ENCODE assay signal across 19 cellular contexts in genomic region chrX:41092776-41093175, GRCh38. TPM values are rescaled to one million over a fixed set of nuclear protein-coding genes. Genes with fewer than 3 reads are reported as not detected.
DNase-seq lines count a peak whose midpoint lies in the region; ATAC-seq, FAIRE-seq and TF ChIP-seq lines count a peak whose summit lies in the region.
"Had no signal": no experiment of that assay in that cellular context is flagged by ENCODE, and none has a peak within 500 bp of the region (broad histone marks: within the 10 kb centered on the region; RNA-seq: fewer than 3 reads in every experiment).

No MANE protein-coding gene starts in this region.

- H3K9me3 ChIP-seq in HepG2 (ENCODE audit: low read length): no peaks in the 10 kb centered on the region
- H3K9me3 ChIP-seq in right lobe of liver: no peaks in the 10 kb centered on the region
- no peaks in the 10 kb centered on the region for H3K9me3 ChIP-seq in IMR-90 (ENCODE audit: control insufficient read depth, insufficient read depth, low read length)
- no peaks in the 10 kb centered on the region for H3K9me3 ChIP-seq in iPS-15b (ENCODE audit: control insufficient read depth, insufficient read depth, low read length)
- no peaks in the 10 kb centered on the region for H3K9me3 ChIP-seq in adrenal gland (replicated peaks in 1 of 3)

- H3K36me3 ChIP-seq in HepG2 (replicated peaks in 1 of 2; ENCODE audit: control insufficient read depth in 1 of 2, insufficient read depth in 2 of 2, low read length in 2 of 2) (no peaks in the 10 kb centered on the region; a peak in 1 of 5 replicates), right lobe of liver (no peaks in the 10 kb centered on the region), IMR-90 (ENCODE audit: control insufficient read depth, insufficient read depth, low read length) (0 out of 2 replicates have a peak, but pooled peaks cover 1% of the 10 kb centered on the region), iPS-15b (ENCODE audit: control insufficient read depth, insufficient read depth, low read length) (peaks cover 5% of the 10 kb centered on the region), adrenal gland (replicated peaks in 1 of 2) (no peaks in the 10 kb centered on the region)

- POLR2A ChIA-PET in HepG2 (lab: Yijun Ruan, JAX): no interaction called here
- POLR2A ChIA-PET in IMR-90 (lab: Charles Lee; ENCODE audit: unreplicated experiment): no interaction called here

- peaks cover 67% of the 10 kb centered on the region for H3K4me1 ChIP-seq in HepG2 (ENCODE audit: insufficient read depth, low read length)
- peaks cover 0 to 62% (median 5%) of the 10 kb centered on the region in 4 donors for H3K4me1 ChIP-seq in right lobe of liver
- peaks cover 3% of the 10 kb centered on the region for H3K4me1 ChIP-seq in IMR-90 (ENCODE audit: control insufficient read depth, insufficient read depth, low read length)
- H3K4me1 ChIP-seq in iPS-15b (ENCODE audit: control insufficient read depth, insufficient read depth, low read length): peaks cover 25% of the 10 kb centered on the region
- H3K4me1 ChIP-seq in adrenal gland (replicated peaks in 1 of 2): peaks cover 11 to 66% of the 10 kb centered on the region in 2 donors

- no peak overlapping the region for H2BK15ac ChIP-seq in IMR-90 (ENCODE audit: low read depth, low read length)

- CTCF ChIA-PET in HepG2 (lab: Yijun Ruan, JAX; ENCODE audit: low intra/inter-chr PET ratio, low total read pairs): no interaction called here
- CTCF ChIA-PET in IMR-90 (lab: Yijun Ruan, JAX): interaction anchor here (0.6 kb wide), 1 partner anchor 913 kb away, joined by 3 read pairs; no protein-coding TSS in a partner anchor

- TF ChIP-seq RAD21 in HepG2 (CRISPR knock-in tag; IDR thresholded peaks at IDR 0.05) (no peak), IMR-90 (IDR thresholded peaks at IDR 0.05; ENCODE audit: low read length) (no peak)

- H2AK5ac ChIP-seq in IMR-90 (ENCODE audit: low read depth, low read length): no peak overlapping the region

- H3K27ac ChIP-seq in HepG2 (ENCODE audit: extremely low read length, insufficient read depth, low read length) (no peak overlapping the region), right lobe of liver (no peak overlapping the region), IMR-90 (ENCODE audit: insufficient read depth, low read length) (no peak overlapping the region), adrenal gland (no peak overlapping the region)
- H3K27ac ChIP-seq: PC-9, RWPE1, SK-N-MC had no signal

- H2BK5ac ChIP-seq in IMR-90 (ENCODE audit: low read depth, low read length, poor library complexity, severe bottlenecking): no peak overlapping the region

- in situ Hi-C loops in HepG2 (cut with HindIII; ENCODE audit: extremely low pct_ligation_motif_present, low pct_unique_long_range_greater_than_20kb): no loop called here
- in situ Hi-C loops in IMR-90 (cut with MboI; ENCODE audit: low sequenced_read_pairs): no loop called here

- BruUV-seq in HepG2 (replicated peaks; lab: Mats Ljungman, UMichigan): no TSS peak
- BruUV-seq in IMR-90 (replicated peaks; lab: Mats Ljungman, UMichigan): no TSS peak

- no peak overlapping the region for H4K8ac ChIP-seq in IMR-90 (ENCODE audit: low read depth in 2 of 2, low read length in 2 of 2)

- H4K91ac ChIP-seq in IMR-90 (ENCODE audit: insufficient read depth, low read depth, low read length): no peak overlapping the region

- TF ChIP-seq CTCF in HepG2 (CRISPR knock-in tag; IDR thresholded peaks at IDR 0.05) (no peak), right lobe of liver (IDR thresholded peaks at IDR 0.05) (no peak), IMR-90 (conservative IDR thresholded peaks at IDR 0.05; ENCODE audit: low read depth, low read length) (no peak), adrenal gland (IDR thresholded peaks at IDR 0.05) (no peak)

- no peak overlapping the region for H3K14ac ChIP-seq in IMR-90 (replicated peaks; ENCODE audit: low read depth, low read length)

- H3K4me3 ChIP-seq in HepG2 (replicated peaks in 1 of 3; ENCODE audit: insufficient read depth in 1 of 3, low read depth in 2 of 3, low read length in 3 of 3) (no peak overlapping the region), right lobe of liver (no peak overlapping the region), IMR-90 (ENCODE audit: insufficient read depth, low read depth, low read length) (no peak overlapping the region), iPS-15b (ENCODE audit: low read depth, low read length) (peak overlapping the region; percentile 90), adrenal gland (no peak overlapping the region)
- H3K4me3 ChIP-seq: PC-9, SK-N-MC had no signal

- H3K18ac ChIP-seq in IMR-90 (ENCODE audit: low read depth, low read length): no peak overlapping the region

- TF ChIP-seq EP300 in HepG2 (IDR thresholded peaks at IDR 0.05; ENCODE audit: low read depth in 2 of 2, low read length in 2 of 2): no peak
- no peak for TF ChIP-seq EP300 in HepG2 (CRISPR knock-in tag; IDR thresholded peaks at IDR 0.05; ENCODE audit: borderline replicate concordance)

- H3K4me2 ChIP-seq in HepG2 (ENCODE audit: low read depth, low read length) (no peak overlapping the region), IMR-90 (ENCODE audit: low read depth, low read length) (no peak overlapping the region)
- H3K4me2 ChIP-seq: PC-9 had no signal

- no peak overlapping the region for H2BK20ac ChIP-seq in IMR-90 (ENCODE audit: low read depth, low read length)

- 61% methylated on average over 5 of the region's 6 CpGs for WGBS in HepG2 (ENCODE audit: low lambda C conversion rate)
- WGBS in right lobe of liver (ENCODE audit: insufficient coverage, low coverage, low lambda C conversion rate, missing lambda C conversion rate): 56% methylated on average over 5 of the region's 6 CpGs
- WGBS in IMR-90 (ENCODE audit: extremely low coverage in 2 of 2, insufficient read length in 1 of 2), 2 experiments: no CpG with 5 or more reads among the region's 6 CpGs
- WGBS in adrenal gland, 4 donors: 50 to 87% (median 77%) methylated on average over 1 to 6 of the region's 6 CpGs

- no peak overlapping the region for H4K5ac ChIP-seq in IMR-90 (ENCODE audit: low read depth, low read length)

- dilution Hi-C loops in IMR-90 (cut with HindIII; ENCODE audit: low sequenced_read_pairs, unreplicated experiment): no loop called here

- intact Hi-C loops in HepG2 (cut with micrococcal nuclease; ENCODE audit: unreplicated experiment): no loop called here
- intact Hi-C loops in right lobe of liver (cut with DNase I): no loop called here
- intact Hi-C loops in IMR-90 (cut with micrococcal nuclease): no loop called here
- intact Hi-C loops in adrenal gland (cut with DNase I): no loop called here

- TF ChIP-seq POLR2A in HepG2 (IDR thresholded peaks at IDR 0.05; ENCODE audit: insufficient read depth in 1 of 2, low read depth in 2 of 2, low read length in 2 of 2) (no peak), right lobe of liver (IDR thresholded peaks at IDR 0.05) (no peak), IMR-90 (IDR thresholded peaks at IDR 0.05; ENCODE audit: low read depth, low read length) (no peak), adrenal gland (IDR thresholded peaks at IDR 0.05) (no peak)

- H3K56ac ChIP-seq in IMR-90 (ENCODE audit: extremely low read depth, insufficient read depth, low read length): no peak overlapping the region

- ATAC-seq in HepG2 (no peak), right lobe of liver (no peak), IMR-90 (ENCODE audit: low read depth) (no peak), GM19463 (IDR thresholded peaks at IDR 0.05; ENCODE audit: unreplicated experiment) (no peak)

- H2AFZ ChIP-seq in HepG2 (ENCODE audit: low read length): no peak overlapping the region
- H2AFZ ChIP-seq in IMR-90 (replicated peaks; ENCODE audit: low read length, poor library complexity): no peak overlapping the region
- H2AFZ ChIP-seq: PC-9 had no signal

- no peak overlapping the region for H3K23ac ChIP-seq in IMR-90 (ENCODE audit: low read depth, low read length)

- peaks cover 23% of the 10 kb centered on the region for H3K9me1 ChIP-seq in IMR-90 (ENCODE audit: insufficient read depth, low read length)

- no peak for FAIRE-seq in HepG2 (lab: Jason Lieb, UNC)

- H3K79me1 ChIP-seq in IMR-90 (ENCODE audit: low read depth in 1 of 2, low read length in 2 of 2): peaks cover 0 to 33% of the 10 kb centered on the region in 2 experiments; a peak in 3 of 4 replicates

- DNase-seq in HepG2 (ENCODE audit: low spot score): no peak
- DNase-seq in right lobe of liver: no peak
- DNase-seq in IMR-90: no peak
- no peak for DNase-seq in adrenal gland
- no peak for DNase-seq in anterior cingulate cortex (lab: John Stamatoyannopoulos, UW)
- DNase-seq: AML-193, C1 segment of cervical spinal cord, DMS79, H7, Karpas-422, NCI-H187, NCI-H510A, PC-9, SHP77 treated with DMSO at 0.1 percent for 48 hours, SW 1271 had no signal

- H2BK120ac ChIP-seq in IMR-90 (ENCODE audit: low read depth, low read length): no peak overlapping the region

- H4K20me1 ChIP-seq in HepG2 (ENCODE audit: insufficient read depth, low read length) (peaks cover 93% of the 10 kb centered on the region), IMR-90 (ENCODE audit: insufficient read depth, low read length) (peaks cover 97% of the 10 kb centered on the region)

- no peaks in the 10 kb centered on the region for H3K27me3 ChIP-seq in HepG2 (ENCODE audit: control insufficient read depth in 1 of 2, insufficient read depth in 2 of 2, low read length in 2 of 2)
- no peaks in the 10 kb centered on the region for H3K27me3 ChIP-seq in right lobe of liver
- H3K27me3 ChIP-seq in IMR-90 (ENCODE audit: control insufficient read depth, insufficient read depth, low read length): peaks cover 6% of the 10 kb centered on the region
- no peaks in the 10 kb centered on the region for H3K27me3 ChIP-seq in iPS-15b (ENCODE audit: control insufficient read depth, insufficient read depth, low read length)
- no peaks in the 10 kb centered on the region for H3K27me3 ChIP-seq in adrenal gland

- H3K4ac ChIP-seq in IMR-90 (ENCODE audit: low read depth, low read length): no peak overlapping the region

- no peak overlapping the region for H2AK9ac ChIP-seq in IMR-90 (replicated peaks; ENCODE audit: low read depth, low read length, poor library complexity)

- peaks cover 97% of the 10 kb centered on the region for H3K79me2 ChIP-seq in HepG2 (ENCODE audit: insufficient read depth, low read length)

- no peak overlapping the region for H3K9ac ChIP-seq in HepG2 (ENCODE audit: insufficient read depth, low read depth, low read length)
- H3K9ac ChIP-seq in IMR-90 (ENCODE audit: low read depth, low read length): no peak overlapping the region
- peak overlapping the region; percentile 48 for H3K9ac ChIP-seq in iPS-15b (ENCODE audit: low read depth, low read length)

RNA-seq across cellular contexts. Expression of gene USP9X, which starts 7.5 kb away (rescaled TPM):
- total RNA-seq in HepG2 (2016; rRNA removed; fragmentation: Illumina TruSeq; extraction: Trizol) (40.5 and 81.0 TPM in 2 replicates), right lobe of liver (10 to 100 TPM; 53.5 to 76.2 (median 63.1) TPM), IMR-90 (2012; rRNA removed) (104 and 115 TPM in 2 replicates), adrenal gland (100 to 1,000 TPM in 2 of 8 donors, 10 to 100 TPM in 6; 79.7 to 143 (median 90.3) TPM)
- 3.8 and 4.7 TPM in 2 replicates for total RNA-seq in HepG2 (2016; cell fraction: cytosol; rRNA removed; fragmentation: Illumina TruSeq; extraction: Trizol; ENCODE audit: low read depth)
- 39.4 and 75.2 TPM in 2 replicates for total RNA-seq in HepG2 (2016; cell fraction: insoluble cytoplasmic fraction; rRNA removed; fragmentation: Illumina TruSeq; extraction: Trizol)
- total RNA-seq in HepG2 (2016; cell fraction: membrane; rRNA removed; fragmentation: Illumina TruSeq; extraction: Trizol): 12.7 TPM in 2 replicates
- 41.9 and 52.3 TPM in 2 replicates for total RNA-seq in HepG2 (2016; cell fraction: nucleus; rRNA removed; fragmentation: Illumina TruSeq; extraction: Trizol)
- polyA plus RNA-seq in HepG2 (2011; rRNA removed) (20.7 and 22.2 TPM in 2 replicates), IMR-90 (2012; rRNA removed) (14.9 and 17.5 TPM in 2 replicates), adrenal gland (10 to 100 TPM; 12.6 to 47.0 (median 12.6) TPM)
- polyA plus RNA-seq in HepG2 (2011; cell fraction: cytosol; rRNA removed): 9.5 and 16.8 TPM in 2 replicates
- 14.6 and 21.3 TPM in 2 replicates for polyA plus RNA-seq in HepG2 (2011; cell fraction: nucleus; rRNA removed)
- polyA plus RNA-seq in HepG2 (2012): 24.5 and 29.6 TPM in 2 replicates
- polyA plus RNA-seq in HepG2 (2016; cell fraction: cytosol; fragmentation: Illumina TruSeq; extraction: Trizol; ENCODE audit: low read depth): 0.76 and 1.8 TPM in 2 replicates
- 29.7 and 29.8 TPM in 2 replicates for polyA plus RNA-seq in HepG2 (2016; cell fraction: insoluble cytoplasmic fraction; fragmentation: Illumina TruSeq; extraction: Trizol; ENCODE audit: low read depth)
- polyA plus RNA-seq in HepG2 (2016; cell fraction: membrane; fragmentation: Illumina TruSeq; extraction: Trizol; ENCODE audit: low read depth): 2.9 and 3.9 TPM in 2 replicates
- polyA plus RNA-seq in HepG2 (2016; cell fraction: nucleus; fragmentation: Illumina TruSeq; extraction: Trizol; ENCODE audit: insufficient read depth, low read depth): 26.5 and 29.5 TPM in 2 replicates
- 180 and 267 TPM in 2 replicates for polyA minus RNA-seq in HepG2 (2011; rRNA and poly(A)+ RNA removed; ENCODE audit: low replicate concordance)
- 62.3 and 83.0 TPM in 2 replicates for polyA minus RNA-seq in HepG2 (2011; cell fraction: cytosol; rRNA and poly(A)+ RNA removed)
- 121 and 148 TPM in 2 replicates for polyA minus RNA-seq in HepG2 (2011; cell fraction: nucleus; rRNA and poly(A)+ RNA removed)
- polyA plus RNA-seq in IMR-90 (2012; cell fraction: cytosol; rRNA removed): 4.9 and 8.6 TPM in 2 replicates
- polyA plus RNA-seq in IMR-90 (2012; cell fraction: nucleus; rRNA removed; ENCODE audit: low replicate concordance): 3.5 and 30.0 TPM in 2 replicates
